ENCODE assay signal across 1 cellular context in genomic region chr7:159200421-159200820, GRCh38.
TF ChIP-seq lines count a peak whose summit lies in the region.

No MANE protein-coding gene starts in this region.

TF ChIP-seq in K562, 482 proteins besides CTCF, POLR2A, EP300 and RAD21:
- TF ChIP-seq KDM5B (IDR thresholded peaks at IDR 0.05; ENCODE audit: insufficient replicate concordance, low read depth, low read length) (no peak), CEBPB (tag; IDR thresholded peaks at IDR 0.05) (no peak), REST (CRISPR knock-in tag; IDR thresholded peaks at IDR 0.05; ENCODE audit: low read depth) (no peak)
